In genomic region chr15:84980196-84981053, GRCh38 we compare ENCODE assay signal across 8 cellular contexts. TPM values are rescaled to one million over a fixed set of nuclear protein-coding genes. Genes with fewer than 3 reads are reported as not detected.
DNase-seq lines count a peak whose midpoint lies in the region; ATAC-seq and TF ChIP-seq lines count a peak whose summit lies in the region.

No MANE protein-coding gene starts in this region.

- H3K36me3 ChIP-seq in DOHH2 (ENCODE audit: control insufficient read depth, low read length): no peaks in the 10 kb centered on the region

- H4K20me1 ChIP-seq in DOHH2 (ENCODE audit: control insufficient read depth, insufficient read depth, low read depth, low read length): no peaks in the 10 kb centered on the region

- no peaks in the 10 kb centered on the region for H3K9me3 Mint-ChIP-seq in activated T-helper 2 cell treated with anti-CD3 and anti-CD28 coated beads, Interferon-gamma antibody, Interleukin-2, Interleukin-4, amounts not matched to agents 10 μg/mL and 5 μg/mL and 100 μg/mL, durations not matched to agents 14 hours and 24 hours and 36 hours
- no peaks in the 10 kb centered on the region for H3K9me3 Mint-ChIP-seq in nephron

- peaks cover 11% of the 10 kb centered on the region; the same call in 1 of the 2 replicates for H3F3A ChIP-seq in DOHH2 (ENCODE audit: control insufficient read depth, insufficient read depth)

- no peaks in the 10 kb centered on the region for H3K9me2 ChIP-seq in DOHH2 (replicated peaks; ENCODE audit: control insufficient read depth, low read length)

- DNase-seq in KG1 (lab: John Stamatoyannopoulos, UW): peak; percentile 92
- peak; percentile 79 for DNase-seq in RKO (ENCODE audit: low spot score)
- peak; percentile 84 for DNase-seq in activated T-helper 2 cell treated with anti-CD3 and anti-CD28 coated beads, Interferon-gamma antibody, Interleukin-2, Interleukin-4, amounts not matched to agents 10 μg/mL and 5 μg/mL and 100 μg/mL, durations not matched to agents 14 hours and 24 hours and 36 hours (ENCODE audit: low spot score)
- DNase-seq in fibroblast of pulmonary artery (ENCODE audit: low read depth): peak; percentile 86
- peak; percentile 86 for DNase-seq in stimulated activated naive CD8-positive, alpha-beta T cell treated with anti-CD3 and anti-CD28 coated beads, Interleukin-15, Interleukin-2, amounts not matched to agents 100 U/mL and 50 U/mL, for 24 hours

- H3K4me2 ChIP-seq in DOHH2 (ENCODE audit: low read length): peak overlapping the region; percentile 81

- no peaks in the 10 kb centered on the region for H3K9me3 ChIP-seq in DOHH2 (ENCODE audit: control insufficient read depth, insufficient read depth, low read length)

- H3K36me3 Mint-ChIP-seq in activated T-helper 2 cell treated with anti-CD3 and anti-CD28 coated beads, Interferon-gamma antibody, Interleukin-2, Interleukin-4, amounts not matched to agents 10 μg/mL and 5 μg/mL and 100 μg/mL, durations not matched to agents 14 hours and 24 hours and 36 hours (ENCODE audit: low read depth): peaks cover 6% of the 10 kb centered on the region
- no peaks in the 10 kb centered on the region for H3K36me3 Mint-ChIP-seq in nephron (ENCODE audit: low read depth)

- H3K79me2 ChIP-seq in DOHH2 (ENCODE audit: control insufficient read depth, low read length): peaks cover 29% of the 10 kb centered on the region

- TF ChIP-seq CTCF in DOHH2 (IDR thresholded peaks at IDR 0.05; ENCODE audit: low read depth, low read length, poor library complexity, severe bottlenecking) (no peak), fibroblast of pulmonary artery (IDR thresholded peaks at IDR 0.05; ENCODE audit: low read length, missing control alignments) (no peak), nephron (IDR thresholded peaks at IDR 0.05; ENCODE audit: unreplicated experiment in 3 of 3) (no peak)

- no peaks in the 10 kb centered on the region; the same call in 1 of the 2 replicates for H3K27me3 ChIP-seq in DOHH2 (ENCODE audit: control insufficient read depth, low read length)

- H3K27ac Mint-ChIP-seq in activated T-helper 2 cell treated with anti-CD3 and anti-CD28 coated beads, Interferon-gamma antibody, Interleukin-2, Interleukin-4, amounts not matched to agents 10 μg/mL and 5 μg/mL and 100 μg/mL, durations not matched to agents 14 hours and 24 hours and 36 hours: peak overlapping the region; percentile 91
- peak overlapping the region; percentile 68 to 96 (median 93) for H3K27ac Mint-ChIP-seq in nephron

- peak overlapping the region; percentile 85 for H3K4me3 ChIP-seq in DOHH2 (ENCODE audit: low read length)
- H3K4me3 ChIP-seq in fibroblast of pulmonary artery (replicated peaks; ENCODE audit: low read depth, low read length): peak overlapping the region; percentile 83

- peaks cover 37% of the 10 kb centered on the region for H3K4me1 Mint-ChIP-seq in activated T-helper 2 cell treated with anti-CD3 and anti-CD28 coated beads, Interferon-gamma antibody, Interleukin-2, Interleukin-4, amounts not matched to agents 10 μg/mL and 5 μg/mL and 100 μg/mL, durations not matched to agents 14 hours and 24 hours and 36 hours (ENCODE audit: low read depth)
- H3K4me1 Mint-ChIP-seq in nephron: peaks cover 23% of the 10 kb centered on the region

- intact Hi-C loops in activated T-helper 2 cell treated with anti-CD3 and anti-CD28 coated beads, Interferon-gamma antibody, Interleukin-2, Interleukin-4, amounts not matched to agents 10 μg/mL and 5 μg/mL and 100 μg/mL, durations not matched to agents 14 hours and 24 hours and 36 hours (cut with micrococcal nuclease): loop anchor here (1.0 to 5.0 kb wide), 5 partner anchors 52 to 380 kb away; partner anchors contain the start of gene ZSCAN2

- H3K27ac ChIP-seq in DOHH2 (ENCODE audit: low read depth, low read length): peak overlapping the region; percentile 66

- peak overlapping the region; percentile 94 for H3K4me3 Mint-ChIP-seq in activated T-helper 2 cell treated with anti-CD3 and anti-CD28 coated beads, Interferon-gamma antibody, Interleukin-2, Interleukin-4, amounts not matched to agents 10 μg/mL and 5 μg/mL and 100 μg/mL, durations not matched to agents 14 hours and 24 hours and 36 hours (ENCODE audit: low read depth)
- peak overlapping the region; percentile 93 to 97 (median 93) for H3K4me3 Mint-ChIP-seq in nephron

- H3K27me3 Mint-ChIP-seq in activated T-helper 2 cell treated with anti-CD3 and anti-CD28 coated beads, Interferon-gamma antibody, Interleukin-2, Interleukin-4, amounts not matched to agents 10 μg/mL and 5 μg/mL and 100 μg/mL, durations not matched to agents 14 hours and 24 hours and 36 hours (ENCODE audit: low read depth): peaks cover 6% of the 10 kb centered on the region
- peaks cover 43% of the 10 kb centered on the region for H3K27me3 Mint-ChIP-seq in nephron (ENCODE audit: low read depth)

- H3K4me1 ChIP-seq in DOHH2 (ENCODE audit: control insufficient read depth, low read length): peaks cover 36% of the 10 kb centered on the region

- ATAC-seq in GM21786 (IDR thresholded peaks at IDR 0.05; ENCODE audit: unreplicated experiment): peak; percentile 49
- ATAC-seq in stimulated activated naive CD8-positive, alpha-beta T cell treated with anti-CD3 and anti-CD28 coated beads, Interleukin-15, Interleukin-2, amounts not matched to agents 100 U/mL and 50 U/mL, for 24 hours: peak; percentile 67

RNA-seq across cellular contexts. Expression of gene PDE8A, which starts 1.2 kb away (rescaled TPM):
- total RNA-seq in activated T-helper 2 cell treated with anti-CD3 and anti-CD28 coated beads, Interferon-gamma antibody, Interleukin-2, Interleukin-4, amounts not matched to agents 10 μg/mL and 5 μg/mL and 100 μg/mL, durations not matched to agents 14 hours and 24 hours and 36 hours: 20.4 and 24.2 TPM in 2 replicates

Comparison
In these comparisons a context has a peak if more than half of its experiments do, and no peak if none do; other contexts are left out.
1. Peak in every context shown above with its lines: DNase-seq, ATAC-seq, H3K4me3 ChIP-seq and H3K27ac ChIP-seq.